ENCODE assay signal across 3 cellular contexts in the genomic region with DNA sequence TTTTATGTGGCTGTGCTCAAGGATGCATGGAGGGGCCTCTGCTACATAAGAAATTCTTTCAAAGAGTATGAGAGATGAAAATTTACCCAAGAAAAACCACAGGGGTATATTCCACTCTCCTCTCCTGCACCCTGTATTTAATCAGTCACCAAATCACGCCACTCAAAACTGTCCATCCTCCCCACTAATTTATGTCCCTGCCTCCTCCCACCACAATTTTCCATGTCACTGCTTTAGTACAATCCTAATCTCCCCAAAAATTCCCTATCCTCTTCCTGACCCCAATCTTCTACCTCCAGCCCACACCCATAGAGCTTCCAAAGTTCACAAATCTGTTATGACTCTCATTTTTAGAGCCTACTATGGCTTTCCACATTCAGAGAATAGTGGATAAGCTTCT.
"Had no signal": no experiment of that assay in that cellular context is flagged by ENCODE, and none has a peak within 500 bp of the region (broad histone marks: within the 10 kb centered on the region; RNA-seq: fewer than 3 reads in every experiment).

No MANE protein-coding gene starts in this region.

- DNase-seq: GDM1, GF-D8 had no signal

- H3K4me3 ChIP-seq: GM12878 had no signal
